ENCODE assay signal across 10 cellular contexts in genomic region chr22:46830001-46830715, GRCh38.
DNase-seq lines count a peak whose midpoint lies in the region; ATAC-seq, FAIRE-seq and TF ChIP-seq lines count a peak whose summit lies in the region.
"Had no signal": no experiment of that assay in that cellular context is flagged by ENCODE, and none has a peak within 500 bp of the region (broad histone marks: within the 10 kb centered on the region; RNA-seq: fewer than 3 reads in every experiment).

No MANE protein-coding gene starts in this region.

- intact Hi-C loops in lower lobe of right lung (cut with DNase I) = no loop called here
- intact Hi-C loops in activated T-helper 2 cell treated with anti-CD3 and anti-CD28 coated beads, Interferon-gamma antibody, Interleukin-2, Interleukin-4, amounts not matched to agents 10 μg/mL and 5 μg/mL and 100 μg/mL, durations not matched to agents 14 hours and 24 hours and 36 hours (cut with micrococcal nuclease) = no loop called here

- H3K27me3 Mint-ChIP-seq in type B pancreatic cell = no peaks in the 10 kb centered on the region
- no peaks in the 10 kb centered on the region for H3K27me3 Mint-ChIP-seq in activated T-helper 2 cell treated with anti-CD3 and anti-CD28 coated beads, Interferon-gamma antibody, Interleukin-2, Interleukin-4, amounts not matched to agents 10 μg/mL and 5 μg/mL and 100 μg/mL, durations not matched to agents 14 hours and 24 hours and 36 hours (ENCODE audit: low read depth)
- H3K27me3 Mint-ChIP-seq: activated naive CD8-positive, alpha-beta T cell treated with anti-CD3 and anti-CD28 coated beads for 36 hours had no signal

- H3K27me3 ChIP-seq in bronchial epithelial cell (ENCODE audit: control insufficient read depth, insufficient read depth, low read length) (no peaks in the 10 kb centered on the region), lower lobe of right lung (ENCODE audit: low read depth) (no peaks in the 10 kb centered on the region)

- H3K9me3 Mint-ChIP-seq in type B pancreatic cell = peaks cover 5% of the 10 kb centered on the region
- H3K9me3 Mint-ChIP-seq in activated T-helper 2 cell treated with anti-CD3 and anti-CD28 coated beads, Interferon-gamma antibody, Interleukin-2, Interleukin-4, amounts not matched to agents 10 μg/mL and 5 μg/mL and 100 μg/mL, durations not matched to agents 14 hours and 24 hours and 36 hours = peaks cover 23% of the 10 kb centered on the region

- TF ChIP-seq CTCF in bronchial epithelial cell (IDR thresholded peaks at IDR 0.05; ENCODE audit: insufficient read depth, low read length, severe bottlenecking) (no peak), lower lobe of right lung (IDR thresholded peaks at IDR 0.05) (no peak), type B pancreatic cell (conservative IDR thresholded peaks at IDR 0.05) (no peak)

- ATAC-seq in lower lobe of right lung (peak; percentile 35 to 61), HG03342 (IDR thresholded peaks at IDR 0.05; ENCODE audit: unreplicated experiment) (no peak)

- H3K36me3 ChIP-seq in bronchial epithelial cell (ENCODE audit: control insufficient read depth, insufficient read depth, low read length) = peaks cover 8% of the 10 kb centered on the region
- peaks cover 7% of the 10 kb centered on the region for H3K36me3 ChIP-seq in lower lobe of right lung

- H3K9me3 ChIP-seq in lower lobe of right lung = peaks cover 5% of the 10 kb centered on the region

- peak; percentile 96 for FAIRE-seq in bronchial epithelial cell (lab: Jason Lieb, UNC)
- FAIRE-seq: A204.1 had no signal

- H3K27ac Mint-ChIP-seq in type B pancreatic cell = peak overlapping the region; percentile 57
- H3K27ac Mint-ChIP-seq in activated T-helper 2 cell treated with anti-CD3 and anti-CD28 coated beads, Interferon-gamma antibody, Interleukin-2, Interleukin-4, amounts not matched to agents 10 μg/mL and 5 μg/mL and 100 μg/mL, durations not matched to agents 14 hours and 24 hours and 36 hours = no peak overlapping the region
- H3K27ac Mint-ChIP-seq: activated naive CD8-positive, alpha-beta T cell treated with anti-CD3 and anti-CD28 coated beads for 36 hours had no signal

- peaks cover 25% of the 10 kb centered on the region for H3K4me1 ChIP-seq in lower lobe of right lung

- peak overlapping the region; percentile 16 for H3K27ac ChIP-seq in lower lobe of right lung

- DNase-seq in NCI-H82 (lab: John Stamatoyannopoulos, UW) (peak; percentile 13), NCI-H82 treated with DMSO at 0.1 percent for 48 hours (lab: John Stamatoyannopoulos, UW; ENCODE audit: unreplicated experiment) (no peak), bronchial epithelial cell (ENCODE audit: low read depth) (peak; percentile 43), lower lobe of right lung (no peak), type B pancreatic cell (ENCODE audit: extremely low spot score, unreplicated experiment) (peak; percentile 62), cerebellar nuclear complex (lab: John Stamatoyannopoulos, UW) (no peak)
- DNase-seq in activated T-helper 2 cell treated with anti-CD3 and anti-CD28 coated beads, Interferon-gamma antibody, Interleukin-2, Interleukin-4, amounts not matched to agents 10 μg/mL and 5 μg/mL and 100 μg/mL, durations not matched to agents 14 hours and 24 hours and 36 hours (ENCODE audit: low spot score) = no peak
- DNase-seq: activated naive CD8-positive, alpha-beta T cell treated with anti-CD3 and anti-CD28 coated beads for 36 hours had no signal

- H3K4me3 ChIP-seq in bronchial epithelial cell (ENCODE audit: low read depth, low read length) = no peak overlapping the region
- H3K4me3 ChIP-seq in lower lobe of right lung = no peak overlapping the region

- H3K4me3 Mint-ChIP-seq in type B pancreatic cell = no peak overlapping the region
- no peak overlapping the region for H3K4me3 Mint-ChIP-seq in activated T-helper 2 cell treated with anti-CD3 and anti-CD28 coated beads, Interferon-gamma antibody, Interleukin-2, Interleukin-4, amounts not matched to agents 10 μg/mL and 5 μg/mL and 100 μg/mL, durations not matched to agents 14 hours and 24 hours and 36 hours (ENCODE audit: low read depth)
- H3K4me3 Mint-ChIP-seq: activated naive CD8-positive, alpha-beta T cell treated with anti-CD3 and anti-CD28 coated beads for 36 hours had no signal

- H3K36me3 Mint-ChIP-seq in type B pancreatic cell = peaks cover 24% of the 10 kb centered on the region
- H3K36me3 Mint-ChIP-seq in activated T-helper 2 cell treated with anti-CD3 and anti-CD28 coated beads, Interferon-gamma antibody, Interleukin-2, Interleukin-4, amounts not matched to agents 10 μg/mL and 5 μg/mL and 100 μg/mL, durations not matched to agents 14 hours and 24 hours and 36 hours (ENCODE audit: low read depth) = peaks cover 59% of the 10 kb centered on the region

- H3K4me1 Mint-ChIP-seq in type B pancreatic cell (ENCODE audit: unreplicated experiment) = peaks cover 28% of the 10 kb centered on the region
- no peaks in the 10 kb centered on the region for H3K4me1 Mint-ChIP-seq in activated T-helper 2 cell treated with anti-CD3 and anti-CD28 coated beads, Interferon-gamma antibody, Interleukin-2, Interleukin-4, amounts not matched to agents 10 μg/mL and 5 μg/mL and 100 μg/mL, durations not matched to agents 14 hours and 24 hours and 36 hours (ENCODE audit: low read depth)

Comparison
In these comparisons a context has a peak if more than half of its experiments do, and no peak if none do; other contexts are left out.
1. DNase-seq: peak in NCI-H82 (single experiment), bronchial epithelial cell (single experiment) and type B pancreatic cell (single experiment); none in NCI-H82 treated with DMSO at 0.1 percent for 48 hours (single experiment), lower lobe of right lung (single experiment), cerebellar nuclear complex (0 of 2) and activated T-helper 2 cell treated with anti-CD3 and anti-CD28 coated beads, Interferon-gamma antibody, Interleukin-2, Interleukin-4, amounts not matched to agents 10 μg/mL and 5 μg/mL and 100 μg/mL, durations not matched to agents 14 hours and 24 hours and 36 hours (single experiment).